ENCODE assay signal across 19 cellular contexts in the genomic region with DNA sequence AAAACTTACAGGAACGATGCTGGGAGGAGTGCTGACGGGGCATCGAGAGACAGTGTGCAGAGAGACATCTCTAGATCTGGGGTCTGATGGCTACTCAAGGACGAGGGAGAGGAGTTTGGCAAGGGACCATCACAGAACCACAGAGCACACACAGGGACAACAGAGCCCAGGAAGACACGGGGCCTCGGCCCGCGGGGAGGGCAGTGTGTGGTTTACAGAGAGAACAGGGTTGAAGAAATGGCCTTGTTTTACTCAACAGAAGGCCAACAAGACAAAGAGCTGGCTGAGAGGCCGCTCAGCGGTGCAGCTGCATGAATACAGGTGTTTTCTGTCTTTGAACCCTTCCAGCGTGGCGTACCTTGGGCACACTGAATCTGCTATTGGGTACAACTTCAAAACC. TPM values are rescaled to one million over a fixed set of nuclear protein-coding genes. Genes with fewer than 3 reads are reported as not detected.
DNase-seq lines count a peak whose midpoint lies in the region; ATAC-seq, FAIRE-seq and TF ChIP-seq lines count a peak whose summit lies in the region.
"Had no signal": no experiment of that assay in that cellular context is flagged by ENCODE, and none has a peak within 500 bp of the region (broad histone marks: within the 10 kb centered on the region; RNA-seq: fewer than 3 reads in every experiment).

No MANE protein-coding gene starts in this region.

- H4K8ac ChIP-seq in H1 (ENCODE audit: extremely low read depth, insufficient read depth, low read length) (no peak overlapping the region), trophoblast cell (ENCODE audit: low read depth, low read length) (no peak overlapping the region), mesendoderm (ENCODE audit: low read depth, low read length) (no peak overlapping the region)

- H2BK5ac ChIP-seq in H1 (ENCODE audit: low read depth, low read length) (peak overlapping the region; percentile 18; the same call in 1 of the 2 replicates), trophoblast cell (ENCODE audit: low read depth, low read length, poor library complexity) (no peak overlapping the region), mesendoderm (ENCODE audit: low read length) (no peak overlapping the region)

- in situ Hi-C loops in HepG2 (cut with HindIII; ENCODE audit: extremely low pct_ligation_motif_present, low pct_unique_long_range_greater_than_20kb): no loop called here

- no TSS peak for BruUV-seq in HepG2 (replicated peaks; lab: Mats Ljungman, UMichigan)

- H3K9ac ChIP-seq in BLaER1: no peak overlapping the region
- no peak overlapping the region for H3K9ac ChIP-seq in H1 (replicated peaks in 1 of 4; ENCODE audit: extremely low read depth in 1 of 4, low read depth in 3 of 4, low read length in 3 of 4)
- no peak overlapping the region for H3K9ac ChIP-seq in trophoblast cell (ENCODE audit: low read length)
- H3K9ac ChIP-seq in mesendoderm (ENCODE audit: low read length): no peak overlapping the region
- H3K9ac ChIP-seq in HepG2 (ENCODE audit: insufficient read depth, low read depth, low read length): no peak overlapping the region

- H3K56ac ChIP-seq in H1 (replicated peaks; ENCODE audit: insufficient read length, low read depth, low read length) (no peak overlapping the region), mesendoderm (ENCODE audit: low read length) (no peak overlapping the region)

- TF ChIP-seq POLR2A in H1 (IDR thresholded peaks at IDR 0.05; ENCODE audit: control extremely low read depth in 1 of 2, low read depth in 2 of 2, low read length in 2 of 2): no peak
- TF ChIP-seq POLR2A in HepG2 (IDR thresholded peaks at IDR 0.05; ENCODE audit: insufficient read depth in 1 of 2, low read depth in 2 of 2, low read length in 2 of 2): no peak

- intact Hi-C loops in HepG2 (cut with micrococcal nuclease; ENCODE audit: unreplicated experiment): no loop called here

- H2AFZ ChIP-seq in H1 (ENCODE audit: low read length) (no peak overlapping the region), trophoblast cell (ENCODE audit: insufficient read depth, low read length, poor library complexity) (no peak overlapping the region), HepG2 (ENCODE audit: low read length) (no peak overlapping the region)
- H2AFZ ChIP-seq: PC-9 had no signal

- H2BK120ac ChIP-seq in H1 (replicated peaks; ENCODE audit: low read depth, low read length) (no peak overlapping the region), trophoblast cell (ENCODE audit: insufficient read depth, low read length, poor library complexity) (no peak overlapping the region), mesendoderm (ENCODE audit: low read depth, low read length) (no peak overlapping the region)

- H3K27me3 ChIP-seq in BLaER1 (peaks cover 10% of the 10 kb centered on the region; the same call in 1 of the 2 replicates), H1 (replicated peaks in 1 of 4; ENCODE audit: control insufficient read depth in 3 of 4, extremely low read depth in 1 of 4, insufficient read depth in 3 of 4, low read length in 3 of 4) (no peaks in the 10 kb centered on the region), trophoblast cell (ENCODE audit: insufficient read depth, low read length) (no peaks in the 10 kb centered on the region), mesendoderm (ENCODE audit: insufficient read depth, low read length, poor library complexity) (no peaks in the 10 kb centered on the region), HepG2 (ENCODE audit: control insufficient read depth in 1 of 2, insufficient read depth in 2 of 2, low read length in 2 of 2) (no peaks in the 10 kb centered on the region; a peak in 1 of 5 replicates)
- H3K27me3 ChIP-seq: SJSA1 had no signal

- H4K5ac ChIP-seq in H1 (ENCODE audit: insufficient read length, low read depth, low read length): no peak overlapping the region
- H4K5ac ChIP-seq in mesendoderm (ENCODE audit: low read length): no peak overlapping the region

- CTCF ChIA-PET in H1 (lab: Charles Lee; ENCODE audit: partially characterized antibody): interaction anchor here (0.9 to 1.6 kb wide), 2 partner anchors 10 to 281 kb away, joined by 4 to 7 read pairs; no protein-coding TSS in a partner anchor
- CTCF ChIA-PET in HepG2 (lab: Yijun Ruan, JAX; ENCODE audit: low intra/inter-chr PET ratio, low total read pairs): no interaction called here

- H3K36me3 ChIP-seq in BLaER1 (peaks cover 16% of the 10 kb centered on the region), KOPT-K1 (ENCODE audit: insufficient read depth, low read length) (no peaks in the 10 kb centered on the region), H1 (ENCODE audit: control insufficient read depth in 2 of 4, insufficient read depth in 4 of 4, low read length in 3 of 4) (no peaks in the 10 kb centered on the region), trophoblast cell (ENCODE audit: control insufficient read depth in 1 of 2, insufficient read depth in 2 of 2, low read length in 2 of 2) (peaks cover 9 to 12% of the 10 kb centered on the region in 2 experiments), mesendoderm (ENCODE audit: control insufficient read depth, insufficient read depth, low read length) (no peaks in the 10 kb centered on the region), HepG2 (replicated peaks in 1 of 2; ENCODE audit: control insufficient read depth in 1 of 2, insufficient read depth in 2 of 2, low read length in 2 of 2) (peaks cover 4 to 6% of the 10 kb centered on the region in 2 experiments; a peak in 2 of 5 replicates)

- H3K4me3 ChIP-seq in BLaER1 (no peak overlapping the region), H1 (ENCODE audit: extremely low read depth in 1 of 4, insufficient read depth in 2 of 4, low read depth in 3 of 4, low read length in 4 of 4) (no peak overlapping the region), trophoblast cell (ENCODE audit: low read depth, low read length) (peak overlapping the region; percentile 10), mesendoderm (ENCODE audit: low read length) (no peak overlapping the region), HepG2 (replicated peaks in 1 of 3; ENCODE audit: insufficient read depth in 1 of 3, low read depth in 2 of 3, low read length in 3 of 3) (no peak overlapping the region)
- H3K4me3 ChIP-seq: PC-9, SJSA1 had no signal

- DNase-seq in H1 (ENCODE audit: low read depth in 1 of 2, low spot score in 2 of 2) (no peak), trophoblast cell (no peak), mesendoderm (no peak), HepG2 (ENCODE audit: low spot score) (no peak)
- DNase-seq: DMS153, HCEC 1CT, KBM-7, NCI-H1436, NCI-H2029, NCI-H2171 treated with DMSO at 0.1 percent for 48 hours, NCI-H774, PC-9 had no signal

- H3K79me1 ChIP-seq in H1 (ENCODE audit: low read depth, low read length) (no peaks in the 10 kb centered on the region), trophoblast cell (ENCODE audit: low read length) (no peaks in the 10 kb centered on the region), mesendoderm (ENCODE audit: low read length) (no peaks in the 10 kb centered on the region)

- TF ChIP-seq RAD21 in H1 (IDR thresholded peaks at IDR 0.05 in 1 of 2, conservative IDR thresholded peaks at IDR 0.05 in 1 of 2; ENCODE audit: low read depth in 2 of 2, low read length in 2 of 2): no peak
- TF ChIP-seq RAD21 in HepG2 (CRISPR knock-in tag; IDR thresholded peaks at IDR 0.05): no peak

- no peaks in the 10 kb centered on the region for H3K23me2 ChIP-seq in H1 (ENCODE audit: low read depth, low read length)

- H2BK12ac ChIP-seq in H1 (ENCODE audit: low read depth, low read length) (no peak overlapping the region), trophoblast cell (ENCODE audit: low read length) (no peak overlapping the region)

- no peaks in the 10 kb centered on the region for H3K9me3 ChIP-seq in BLaER1
- no peaks in the 10 kb centered on the region for H3K9me3 ChIP-seq in KOPT-K1 (ENCODE audit: insufficient read depth, low read length, poor library complexity, severe bottlenecking)
- no peaks in the 10 kb centered on the region for H3K9me3 ChIP-seq in H1 (ENCODE audit: insufficient read depth in 2 of 2, low read depth in 1 of 2, low read length in 1 of 2)
- no peaks in the 10 kb centered on the region for H3K9me3 ChIP-seq in trophoblast cell (ENCODE audit: insufficient read depth, low read depth, low read length)
- H3K9me3 ChIP-seq in HepG2 (ENCODE audit: low read length): no peaks in the 10 kb centered on the region
- H3K9me3 ChIP-seq: SJSA1 had no signal

- POLR2A ChIA-PET in H1 (lab: Charles Lee; ENCODE audit: partially characterized antibody): interaction anchor here (1.7 kb wide), 1 partner anchor 15 kb away, joined by 3 read pairs; no protein-coding TSS in a partner anchor
- POLR2A ChIA-PET in HepG2 (lab: Yijun Ruan, JAX): no interaction called here

- H3K23ac ChIP-seq in H1 (ENCODE audit: insufficient read length) (no peak overlapping the region), trophoblast cell (ENCODE audit: low read length) (no peak overlapping the region), mesendoderm (ENCODE audit: low read length) (no peak overlapping the region)

- H4K20me1 ChIP-seq in BLaER1 (no peaks in the 10 kb centered on the region), H1 (replicated peaks in 1 of 2; ENCODE audit: control insufficient read depth in 1 of 2, insufficient read depth in 2 of 2, low read length in 2 of 2) (no peaks in the 10 kb centered on the region), HepG2 (ENCODE audit: insufficient read depth, low read length) (no peaks in the 10 kb centered on the region)

- H3K14ac ChIP-seq in H1 (ENCODE audit: insufficient read length) (no peak overlapping the region), trophoblast cell (ENCODE audit: low read length) (no peak overlapping the region)

- H3K27ac ChIP-seq in BLaER1 (no peak overlapping the region), KOPT-K1 (ENCODE audit: low read depth, low read length, poor library complexity, severe bottlenecking) (peak overlapping the region; percentile 67), H1 (ENCODE audit: low read depth, low read length) (no peak overlapping the region), trophoblast cell (ENCODE audit: low read depth, low read length) (no peak overlapping the region), mesendoderm (ENCODE audit: low read depth, low read length) (no peak overlapping the region), HepG2 (ENCODE audit: extremely low read length, insufficient read depth, low read length) (no peak overlapping the region)
- H3K27ac ChIP-seq: C4-2B, PC-9, SJSA1 had no signal

- H3K4me2 ChIP-seq in BLaER1: peak overlapping the region; percentile 70
- no peak overlapping the region for H3K4me2 ChIP-seq in H1 (ENCODE audit: insufficient read depth in 1 of 2, low read depth in 2 of 2, low read length in 2 of 2)
- H3K4me2 ChIP-seq in trophoblast cell (ENCODE audit: low read length): no peak overlapping the region
- no peak overlapping the region for H3K4me2 ChIP-seq in mesendoderm (ENCODE audit: low read length)
- no peak overlapping the region for H3K4me2 ChIP-seq in HepG2 (ENCODE audit: low read depth, low read length)
- H3K4me2 ChIP-seq: PC-9 had no signal

- H2BK15ac ChIP-seq in H1 (ENCODE audit: low read length) (no peak overlapping the region), mesendoderm (replicated peaks; ENCODE audit: low read depth) (no peak overlapping the region)

- no peak overlapping the region for H2AK5ac ChIP-seq in H1 (ENCODE audit: low read depth, low read length)
- no peak overlapping the region for H2AK5ac ChIP-seq in trophoblast cell (ENCODE audit: low read length)
- H2AK5ac ChIP-seq in mesendoderm (ENCODE audit: low read length): no peak overlapping the region

- H4K91ac ChIP-seq in H1 (replicated peaks; ENCODE audit: insufficient read length, low read length) (no peak overlapping the region), trophoblast cell (ENCODE audit: low read depth, low read length) (no peak overlapping the region)

- ATAC-seq in HG03108 (IDR thresholded peaks at IDR 0.05; ENCODE audit: unreplicated experiment) (no peak), HG03354 (IDR thresholded peaks at IDR 0.05; ENCODE audit: poor library complexity, severe bottlenecking, unreplicated experiment) (no peak), HepG2 (no peak)

- no peak overlapping the region for H4K12ac ChIP-seq in trophoblast cell (ENCODE audit: low read depth, low read length)

- H3K4me1 ChIP-seq in BLaER1 (peaks cover 77% of the 10 kb centered on the region), H1 (replicated peaks in 1 of 4; ENCODE audit: control insufficient read depth in 3 of 4, insufficient read depth in 4 of 4, low read length in 3 of 4) (no peaks in the 10 kb centered on the region), trophoblast cell (ENCODE audit: control insufficient read depth in 1 of 2, insufficient read depth in 2 of 2, low read length in 2 of 2) (peaks cover 7 to 9% of the 10 kb centered on the region in 2 experiments), mesendoderm (ENCODE audit: control insufficient read depth, low read depth, low read length) (no peaks in the 10 kb centered on the region), HepG2 (ENCODE audit: insufficient read depth, low read length) (peaks cover 6% of the 10 kb centered on the region)
- H3K4me1 ChIP-seq: SJSA1 had no signal

- TF ChIP-seq CTCF in H1 (IDR thresholded peaks at IDR 0.05; ENCODE audit: control extremely low read depth in 1 of 3, insufficient read depth in 1 of 3, low read depth in 1 of 3, low read length in 3 of 3) (no peak), HepG2 (CRISPR knock-in tag; IDR thresholded peaks at IDR 0.05) (no peak)

- no peak for TF ChIP-seq EP300 in H1 (IDR thresholded peaks at IDR 0.05; ENCODE audit: borderline replicate concordance in 1 of 2, low read depth in 2 of 2, low read length in 2 of 2)
- no peak for TF ChIP-seq EP300 in HepG2 (IDR thresholded peaks at IDR 0.05; ENCODE audit: low read depth in 2 of 2, low read length in 2 of 2)
- TF ChIP-seq EP300 in HepG2 (CRISPR knock-in tag; IDR thresholded peaks at IDR 0.05; ENCODE audit: borderline replicate concordance): no peak

- H2BK20ac ChIP-seq in H1 (ENCODE audit: low read length): no peak overlapping the region

- H3K18ac ChIP-seq in H1 (ENCODE audit: extremely low read depth, low read length) (no peak overlapping the region), trophoblast cell (ENCODE audit: low read length) (no peak overlapping the region), mesendoderm (ENCODE audit: low read length) (no peak overlapping the region)

- 92% methylated on average over 12 of the region's 12 CpGs; no CpG with 5 or more reads in 1 of the 2 experiments for WGBS in H1 (ENCODE audit: extremely low coverage in 1 of 2, insufficient coverage in 1 of 2, insufficient read length in 1 of 2, insufficient replicate concordance in 2 of 2, low coverage in 1 of 2, low lambda C conversion rate in 2 of 2, missing lambda C conversion rate in 1 of 2), 2 experiments
- no CpG with 5 or more reads among the region's 12 CpGs for WGBS in trophoblast cell (ENCODE audit: extremely low coverage, insufficient coverage, insufficient read length)
- no CpG with 5 or more reads among the region's 12 CpGs for WGBS in mesendoderm (ENCODE audit: extremely low coverage, insufficient coverage, low lambda C conversion rate)
- 96% methylated on average over 12 of the region's 12 CpGs for WGBS in HepG2 (ENCODE audit: low lambda C conversion rate)

- H3K4ac ChIP-seq in H1 (replicated peaks; ENCODE audit: insufficient read length, low read depth, low read length) (no peak overlapping the region), trophoblast cell (ENCODE audit: low read depth, low read length) (no peak overlapping the region), mesendoderm (ENCODE audit: low read depth, low read length) (no peak overlapping the region)

- FAIRE-seq in H1 (lab: Jason Lieb, UNC) (no peak), HepG2 (lab: Jason Lieb, UNC) (no peak)
- FAIRE-seq: A204.1 had no signal

- H3K79me2 ChIP-seq in H1 (ENCODE audit: control insufficient read depth in 1 of 2, insufficient read depth in 2 of 2, low read length in 2 of 2) (no peaks in the 10 kb centered on the region), trophoblast cell (ENCODE audit: control insufficient read depth, insufficient read depth, low read length, poor library complexity) (no peaks in the 10 kb centered on the region), mesendoderm (ENCODE audit: control insufficient read depth, insufficient read depth, low read length) (no peaks in the 10 kb centered on the region), HepG2 (ENCODE audit: insufficient read depth, low read length) (no peaks in the 10 kb centered on the region)

RNA-seq across cellular contexts. Expression of a gene that starts 20.5 kb away (rescaled TPM):
- total RNA-seq in H1 (2021; fragmentation: NEBNext Ultra II Directional; extraction: Animal tissue kit (Norgen Biotek cat#: 25700)): 39.3 and 41.6 TPM in 2 replicates
- 114 and 133 TPM in 2 replicates for polyA plus RNA-seq in H1 (2011; rRNA removed)
- polyA plus RNA-seq in H1 (2011; cell fraction: cytosol; rRNA removed): 90.6 TPM
- polyA plus RNA-seq in H1 (2011; cell fraction: nucleus; rRNA removed): 66.4 TPM
- polyA plus RNA-seq in H1 (2012, experiment 1 of 2): 33.0 to 44.6 TPM (median 43.2 TPM) in 4 replicates
- polyA plus RNA-seq in H1 (2012, experiment 2 of 2): 24.4 TPM
- polyA plus RNA-seq in H1 (2013, experiment 1 of 2): 52.8 TPM
- polyA plus RNA-seq in H1 (2013, experiment 2 of 2): 53.5 TPM
- 15.5 and 15.6 TPM in 2 replicates for polyA minus RNA-seq in H1 (2011; rRNA and poly(A)+ RNA removed)
- 29.1 TPM for polyA minus RNA-seq in H1 (2011; cell fraction: cytosol; rRNA and poly(A)+ RNA removed)
- polyA minus RNA-seq in H1 (2011; cell fraction: nucleus; rRNA and poly(A)+ RNA removed): 14.9 TPM
- polyA plus RNA-seq in trophoblast cell (2013): 11.2 and 12.5 TPM in 2 replicates
- polyA plus RNA-seq in mesendoderm (2013, experiment 1 of 2): 59.6 TPM
- polyA plus RNA-seq in mesendoderm (2013, experiment 2 of 2): 60.0 TPM
- total RNA-seq in HepG2 (2016; rRNA removed; fragmentation: Illumina TruSeq; extraction: Trizol): 47.6 and 51.7 TPM in 2 replicates
- 16.5 and 25.0 TPM in 2 replicates for total RNA-seq in HepG2 (2016; cell fraction: cytosol; rRNA removed; fragmentation: Illumina TruSeq; extraction: Trizol; ENCODE audit: low read depth)
- 48.2 and 51.2 TPM in 2 replicates for total RNA-seq in HepG2 (2016; cell fraction: insoluble cytoplasmic fraction; rRNA removed; fragmentation: Illumina TruSeq; extraction: Trizol)
- total RNA-seq in HepG2 (2016; cell fraction: membrane; rRNA removed; fragmentation: Illumina TruSeq; extraction: Trizol): 24.9 and 33.2 TPM in 2 replicates
- total RNA-seq in HepG2 (2016; cell fraction: nucleus; rRNA removed; fragmentation: Illumina TruSeq; extraction: Trizol): 27.0 and 29.0 TPM in 2 replicates
- polyA plus RNA-seq in HepG2 (2011; rRNA removed): 35.3 and 44.7 TPM in 2 replicates
- polyA plus RNA-seq in HepG2 (2011; cell fraction: cytosol; rRNA removed): 51.3 and 78.1 TPM in 2 replicates
- 37.6 and 38.4 TPM in 2 replicates for polyA plus RNA-seq in HepG2 (2011; cell fraction: nucleus; rRNA removed)
- 16.2 and 31.9 TPM in 2 replicates for polyA plus RNA-seq in HepG2 (2012)
- 22.8 and 28.7 TPM in 2 replicates for polyA plus RNA-seq in HepG2 (2016; cell fraction: cytosol; fragmentation: Illumina TruSeq; extraction: Trizol; ENCODE audit: low read depth)
- 39.0 and 42.7 TPM in 2 replicates for polyA plus RNA-seq in HepG2 (2016; cell fraction: insoluble cytoplasmic fraction; fragmentation: Illumina TruSeq; extraction: Trizol; ENCODE audit: low read depth)
- 26.7 and 27.3 TPM in 2 replicates for polyA plus RNA-seq in HepG2 (2016; cell fraction: membrane; fragmentation: Illumina TruSeq; extraction: Trizol; ENCODE audit: low read depth)
- 47.0 TPM in 2 replicates for polyA plus RNA-seq in HepG2 (2016; cell fraction: nucleus; fragmentation: Illumina TruSeq; extraction: Trizol; ENCODE audit: insufficient read depth, low read depth)
- 35.1 and 45.0 TPM in 2 replicates for polyA minus RNA-seq in HepG2 (2011; rRNA and poly(A)+ RNA removed; ENCODE audit: low replicate concordance)
- 15.2 and 16.8 TPM in 2 replicates for polyA minus RNA-seq in HepG2 (2011; cell fraction: cytosol; rRNA and poly(A)+ RNA removed)
- 4.4 and 8.2 TPM in 2 replicates for polyA minus RNA-seq in HepG2 (2011; cell fraction: nucleus; rRNA and poly(A)+ RNA removed)
